1 cellular context compared by ENCODE assay signal in genomic region chr10:26697163-26697921, GRCh38.
A peak's percentile ranks its signal among the peaks of the same experiment; 100 is the strongest.
TF ChIP-seq lines count a peak whose summit lies in the region.

PDSS1 (plus strand) TSS chr10:26697701; CDS start chr10:26697712, 11 bp downstream.

TF ChIP-seq in K562, 482 proteins besides CTCF, POLR2A, EP300 and RAD21 (continued from another document and continues in another):
- TF ChIP-seq AFF1 (IDR thresholded peaks at IDR 0.05; ENCODE audit: low read depth in 1 of 2, partially characterized antibody in 2 of 2) (peak in 1 of 2 experiments; percentile 65), HDAC1 (IDR thresholded peaks at IDR 0.05) (peak in 1 of 2 experiments; percentile 32; a peak in 2 of 4 replicates), POLR2B (IDR thresholded peaks at IDR 0.05; ENCODE audit: low read depth, partially characterized antibody) (peak; percentile 70), FOXK1 (CRISPR knock-in tag; IDR thresholded peaks at IDR 0.05; ENCODE audit: borderline replicate concordance) (peak; percentile 53; the same call in 1 of the 2 replicates), MEIS2 (IDR thresholded peaks at IDR 0.05; ENCODE audit: partially characterized antibody) (peak; percentile 3), MXD1 (CRISPR knock-in tag; IDR thresholded peaks at IDR 0.05; ENCODE audit: borderline replicate concordance, poor library complexity, severe bottlenecking) (peak; percentile 92), PML (IDR thresholded peaks at IDR 0.05; ENCODE audit: low read length) (peak; percentile 16; the same call in 1 of the 2 replicates), GTF2A2 (tag; IDR thresholded peaks at IDR 0.05) (no peak), ZNF282 (CRISPR knock-in tag; IDR thresholded peaks at IDR 0.05) (no peak), EP400 (IDR thresholded peaks at IDR 0.05) (peak; percentile 94), NBN (IDR thresholded peaks at IDR 0.05; ENCODE audit: low read depth) (peak; percentile 56; the same call in 1 of the 2 replicates), BRD4 (IDR thresholded peaks at IDR 0.05) (no peak), TBP (optimal IDR thresholded peaks at IDR 0.05; ENCODE audit: low read depth, low read length) (peak; percentile 50), ZBTB26 (CRISPR knock-in tag; IDR thresholded peaks at IDR 0.05) (0 out of 2 replicates have a peak, but pooled peaks have one; percentile 58), POLR2G (IDR thresholded peaks at IDR 0.05; ENCODE audit: low read depth, low read length) (peak; percentile 98), ZBTB1 (CRISPR knock-in tag; IDR thresholded peaks at IDR 0.05; ENCODE audit: borderline replicate concordance, low read depth) (0 out of 2 replicates have a peak, but pooled peaks have one; percentile 24), HNRNPLL (IDR thresholded peaks at IDR 0.05; ENCODE audit: low read depth, low read length, poor library complexity, severe bottlenecking) (peak; percentile 35), MTA3 (IDR thresholded peaks at IDR 0.05; ENCODE audit: borderline replicate concordance) (peak; percentile 45; the same call in 1 of the 2 replicates), KLF13 (tag; IDR thresholded peaks at IDR 0.05; ENCODE audit: borderline replicate concordance, low read depth) (no peak), RBM34 (IDR thresholded peaks at IDR 0.05; ENCODE audit: borderline replicate concordance, insufficient read depth, low read length) (no peak), TAL1 (IDR thresholded peaks at IDR 0.05) (no peak), ESRRA (IDR thresholded peaks at IDR 0.05; ENCODE audit: borderline replicate concordance, low read depth) (peak; percentile 92), CHCHD3 (CRISPR knock-in tag; IDR thresholded peaks at IDR 0.05) (no peak), OTX1 (CRISPR knock-in tag; IDR thresholded peaks at IDR 0.05) (0 out of 2 replicates have a peak, but pooled peaks have one; percentile 21), POLR2H (tag; IDR thresholded peaks at IDR 0.05; ENCODE audit: low read depth) (peak; percentile 60), TEAD4 (IDR thresholded peaks at IDR 0.05; ENCODE audit: low read length) (no peak), TEAD4 (CRISPR knock-in tag; IDR thresholded peaks at IDR 0.05; ENCODE audit: borderline replicate concordance) (no peak), KLF1 (tag; IDR thresholded peaks at IDR 0.05) (peak; percentile 56; the same call in 1 of the 2 replicates), DIDO1 (tag; IDR thresholded peaks at IDR 0.05; ENCODE audit: low read depth) (peak; percentile 82), E2F4 (CRISPR knock-in tag; IDR thresholded peaks at IDR 0.05; ENCODE audit: low read depth) (no peak), HCFC1 (IDR thresholded peaks at IDR 0.05; ENCODE audit: low read depth, low read length) (peak; percentile 71), SMARCA4 (IDR thresholded peaks at IDR 0.05) (peak; percentile 46; the same call in 1 of the 2 replicates), CHD2 (IDR thresholded peaks at IDR 0.05; ENCODE audit: low read depth, low read length) (no peak)
- TF ChIP-seq, protein P1, sequence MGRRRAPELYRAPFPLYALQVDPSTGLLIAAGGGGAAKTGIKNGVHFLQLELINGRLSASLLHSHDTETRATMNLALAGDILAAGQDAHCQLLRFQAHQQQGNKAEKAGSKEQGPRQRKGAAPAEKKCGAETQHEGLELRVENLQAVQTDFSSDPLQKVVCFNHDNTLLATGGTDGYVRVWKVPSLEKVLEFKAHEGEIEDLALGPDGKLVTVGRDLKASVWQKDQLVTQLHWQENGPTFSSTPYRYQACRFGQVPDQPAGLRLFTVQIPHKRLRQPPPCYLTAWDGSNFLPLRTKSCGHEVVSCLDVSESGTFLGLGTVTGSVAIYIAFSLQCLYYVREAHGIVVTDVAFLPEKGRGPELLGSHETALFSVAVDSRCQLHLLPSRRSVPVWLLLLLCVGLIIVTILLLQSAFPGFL (CRISPR knock-in tag; IDR thresholded peaks at IDR 0.05): peak; percentile 17; the same call in 1 of the 2 replicates
- TF ChIP-seq, protein P2, sequence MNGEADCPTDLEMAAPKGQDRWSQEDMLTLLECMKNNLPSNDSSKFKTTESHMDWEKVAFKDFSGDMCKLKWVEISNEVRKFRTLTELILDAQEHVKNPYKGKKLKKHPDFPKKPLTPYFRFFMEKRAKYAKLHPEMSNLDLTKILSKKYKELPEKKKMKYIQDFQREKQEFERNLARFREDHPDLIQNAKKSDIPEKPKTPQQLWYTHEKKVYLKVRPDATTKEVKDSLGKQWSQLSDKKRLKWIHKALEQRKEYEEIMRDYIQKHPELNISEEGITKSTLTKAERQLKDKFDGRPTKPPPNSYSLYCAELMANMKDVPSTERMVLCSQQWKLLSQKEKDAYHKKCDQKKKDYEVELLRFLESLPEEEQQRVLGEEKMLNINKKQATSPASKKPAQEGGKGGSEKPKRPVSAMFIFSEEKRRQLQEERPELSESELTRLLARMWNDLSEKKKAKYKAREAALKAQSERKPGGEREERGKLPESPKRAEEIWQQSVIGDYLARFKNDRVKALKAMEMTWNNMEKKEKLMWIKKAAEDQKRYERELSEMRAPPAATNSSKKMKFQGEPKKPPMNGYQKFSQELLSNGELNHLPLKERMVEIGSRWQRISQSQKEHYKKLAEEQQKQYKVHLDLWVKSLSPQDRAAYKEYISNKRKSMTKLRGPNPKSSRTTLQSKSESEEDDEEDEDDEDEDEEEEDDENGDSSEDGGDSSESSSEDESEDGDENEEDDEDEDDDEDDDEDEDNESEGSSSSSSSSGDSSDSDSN (IDR thresholded peaks at IDR 0.05; ENCODE audit: borderline replicate concordance in 1 of 2, low read depth in 2 of 2, low read length in 2 of 2): peak; percentile 17 to 83; a peak in 2 of 4 replicates
- TF ChIP-seq, protein P3, sequence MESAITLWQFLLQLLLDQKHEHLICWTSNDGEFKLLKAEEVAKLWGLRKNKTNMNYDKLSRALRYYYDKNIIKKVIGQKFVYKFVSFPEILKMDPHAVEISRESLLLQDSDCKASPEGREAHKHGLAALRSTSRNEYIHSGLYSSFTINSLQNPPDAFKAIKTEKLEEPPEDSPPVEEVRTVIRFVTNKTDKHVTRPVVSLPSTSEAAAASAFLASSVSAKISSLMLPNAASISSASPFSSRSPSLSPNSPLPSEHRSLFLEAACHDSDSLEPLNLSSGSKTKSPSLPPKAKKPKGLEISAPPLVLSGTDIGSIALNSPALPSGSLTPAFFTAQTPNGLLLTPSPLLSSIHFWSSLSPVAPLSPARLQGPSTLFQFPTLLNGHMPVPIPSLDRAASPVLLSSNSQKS (CRISPR knock-in tag; IDR thresholded peaks at IDR 0.05): no peak
- TF ChIP-seq, protein P4, sequence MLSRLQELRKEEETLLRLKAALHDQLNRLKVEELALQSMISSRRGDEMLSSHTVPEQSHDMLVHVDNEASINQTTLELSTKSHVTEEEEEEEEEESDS (CRISPR knock-in tag; IDR thresholded peaks at IDR 0.05): no peak
- TF ChIP-seq, protein P5, sequence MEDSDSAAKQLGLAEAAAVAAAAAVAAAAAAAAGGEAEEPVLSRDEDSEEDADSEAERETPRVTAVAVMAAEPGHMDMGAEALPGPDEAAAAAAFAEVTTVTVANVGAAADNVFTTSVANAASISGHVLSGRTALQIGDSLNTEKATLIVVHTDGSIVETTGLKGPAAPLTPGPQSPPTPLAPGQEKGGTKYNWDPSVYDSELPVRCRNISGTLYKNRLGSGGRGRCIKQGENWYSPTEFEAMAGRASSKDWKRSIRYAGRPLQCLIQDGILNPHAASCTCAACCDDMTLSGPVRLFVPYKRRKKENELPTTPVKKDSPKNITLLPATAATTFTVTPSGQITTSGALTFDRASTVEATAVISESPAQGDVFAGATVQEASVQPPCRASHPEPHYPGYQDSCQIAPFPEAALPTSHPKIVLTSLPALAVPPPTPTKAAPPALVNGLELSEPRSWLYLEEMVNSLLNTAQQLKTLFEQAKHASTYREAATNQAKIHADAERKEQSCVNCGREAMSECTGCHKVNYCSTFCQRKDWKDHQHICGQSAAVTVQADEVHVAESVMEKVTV (CRISPR knock-in tag; IDR thresholded peaks at IDR 0.05): 0 out of 2 replicates have a peak, but pooled peaks have one; percentile 5
- TF ChIP-seq, protein P6, sequence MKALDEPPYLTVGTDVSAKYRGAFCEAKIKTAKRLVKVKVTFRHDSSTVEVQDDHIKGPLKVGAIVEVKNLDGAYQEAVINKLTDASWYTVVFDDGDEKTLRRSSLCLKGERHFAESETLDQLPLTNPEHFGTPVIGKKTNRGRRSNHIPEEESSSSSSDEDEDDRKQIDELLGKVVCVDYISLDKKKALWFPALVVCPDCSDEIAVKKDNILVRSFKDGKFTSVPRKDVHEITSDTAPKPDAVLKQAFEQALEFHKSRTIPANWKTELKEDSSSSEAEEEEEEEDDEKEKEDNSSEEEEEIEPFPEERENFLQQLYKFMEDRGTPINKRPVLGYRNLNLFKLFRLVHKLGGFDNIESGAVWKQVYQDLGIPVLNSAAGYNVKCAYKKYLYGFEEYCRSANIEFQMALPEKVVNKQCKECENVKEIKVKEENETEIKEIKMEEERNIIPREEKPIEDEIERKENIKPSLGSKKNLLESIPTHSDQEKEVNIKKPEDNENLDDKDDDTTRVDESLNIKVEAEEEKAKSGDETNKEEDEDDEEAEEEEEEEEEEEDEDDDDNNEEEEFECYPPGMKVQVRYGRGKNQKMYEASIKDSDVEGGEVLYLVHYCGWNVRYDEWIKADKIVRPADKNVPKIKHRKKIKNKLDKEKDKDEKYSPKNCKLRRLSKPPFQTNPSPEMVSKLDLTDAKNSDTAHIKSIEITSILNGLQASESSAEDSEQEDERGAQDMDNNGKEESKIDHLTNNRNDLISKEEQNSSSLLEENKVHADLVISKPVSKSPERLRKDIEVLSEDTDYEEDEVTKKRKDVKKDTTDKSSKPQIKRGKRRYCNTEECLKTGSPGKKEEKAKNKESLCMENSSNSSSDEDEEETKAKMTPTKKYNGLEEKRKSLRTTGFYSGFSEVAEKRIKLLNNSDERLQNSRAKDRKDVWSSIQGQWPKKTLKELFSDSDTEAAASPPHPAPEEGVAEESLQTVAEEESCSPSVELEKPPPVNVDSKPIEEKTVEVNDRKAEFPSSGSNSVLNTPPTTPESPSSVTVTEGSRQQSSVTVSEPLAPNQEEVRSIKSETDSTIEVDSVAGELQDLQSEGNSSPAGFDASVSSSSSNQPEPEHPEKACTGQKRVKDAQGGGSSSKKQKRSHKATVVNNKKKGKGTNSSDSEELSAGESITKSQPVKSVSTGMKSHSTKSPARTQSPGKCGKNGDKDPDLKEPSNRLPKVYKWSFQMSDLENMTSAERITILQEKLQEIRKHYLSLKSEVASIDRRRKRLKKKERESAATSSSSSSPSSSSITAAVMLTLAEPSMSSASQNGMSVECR (CRISPR knock-in tag; IDR thresholded peaks at IDR 0.05): no peak; the same call in none of the 2 replicates
- TF ChIP-seq, protein P7, sequence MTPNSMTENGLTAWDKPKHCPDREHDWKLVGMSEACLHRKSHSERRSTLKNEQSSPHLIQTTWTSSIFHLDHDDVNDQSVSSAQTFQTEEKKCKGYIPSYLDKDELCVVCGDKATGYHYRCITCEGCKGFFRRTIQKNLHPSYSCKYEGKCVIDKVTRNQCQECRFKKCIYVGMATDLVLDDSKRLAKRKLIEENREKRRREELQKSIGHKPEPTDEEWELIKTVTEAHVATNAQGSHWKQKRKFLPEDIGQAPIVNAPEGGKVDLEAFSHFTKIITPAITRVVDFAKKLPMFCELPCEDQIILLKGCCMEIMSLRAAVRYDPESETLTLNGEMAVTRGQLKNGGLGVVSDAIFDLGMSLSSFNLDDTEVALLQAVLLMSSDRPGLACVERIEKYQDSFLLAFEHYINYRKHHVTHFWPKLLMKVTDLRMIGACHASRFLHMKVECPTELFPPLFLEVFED (CRISPR knock-in tag; conservative IDR thresholded peaks at IDR 0.05): peak; percentile 33; the same call in 1 of the 2 replicates
